Comparison of ENCODE assay signal across 12 cellular contexts in the genomic region with DNA sequence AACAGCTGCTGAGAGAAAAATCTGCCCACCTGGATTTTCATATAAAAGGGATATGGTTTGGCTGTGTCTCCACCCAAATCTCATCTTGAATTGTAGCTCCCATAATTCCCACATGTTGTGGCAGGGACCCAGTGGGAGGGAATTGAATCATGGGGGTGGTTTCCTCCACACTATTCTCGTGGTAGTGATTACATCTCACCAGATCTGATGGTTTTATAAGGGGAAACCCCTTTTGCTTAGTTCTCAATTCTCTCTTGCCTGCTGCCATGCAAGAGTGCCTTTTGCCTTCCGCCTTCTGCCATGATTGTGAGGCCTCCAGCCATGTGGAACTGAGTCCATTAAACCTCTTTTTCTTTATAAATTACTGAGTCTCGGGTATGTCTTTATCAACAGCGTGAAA. TPM values are rescaled to one million over a fixed set of nuclear protein-coding genes. Genes with fewer than 3 reads are reported as not detected.
DNase-seq lines count a peak whose midpoint lies in the region; ATAC-seq and TF ChIP-seq lines count a peak whose summit lies in the region.
"Had no signal": no experiment of that assay in that cellular context is flagged by ENCODE, and none has a peak within 500 bp of the region (broad histone marks: within the 10 kb centered on the region; RNA-seq: fewer than 3 reads in every experiment).

No MANE protein-coding gene starts in this region.

- no peaks in the 10 kb centered on the region for H3K27me3 ChIP-seq in H9 (ENCODE audit: insufficient read depth, low read length)

- intact Hi-C loops in activated CD4-positive, alpha-beta T cell treated with anti-CD3 and anti-CD28 coated beads, Interleukin-2, amount 10 ng/mL, durations not matched to agents 24 days and 14 days (cut with micrococcal nuclease) = loop anchor here (1.0 kb wide), 2 partner anchors 21 to 83 kb away; a partner anchor contains a TSS

- no peak overlapping the region for H3K18ac ChIP-seq in H9 (ENCODE audit: insufficient read length, low read depth, low read length)

- no peak overlapping the region for H2BK5ac ChIP-seq in H9 (ENCODE audit: insufficient read length, low read length)

- no peaks in the 10 kb centered on the region for H4K20me1 ChIP-seq in H9 (ENCODE audit: control insufficient read depth, insufficient read depth, insufficient read length)

- no peaks in the 10 kb centered on the region for H3K36me3 Mint-ChIP-seq in activated CD4-positive, alpha-beta T cell treated with anti-CD3 and anti-CD28 coated beads, Interleukin-2, amount 10 ng/mL, durations not matched to agents 24 days and 14 days (ENCODE audit: low read depth)
- H3K36me3 Mint-ChIP-seq in H9 (ENCODE audit: insufficient read depth in 1 of 3, low read depth in 3 of 3) = no peaks in the 10 kb centered on the region

- peaks cover 10% of the 10 kb centered on the region for H3K27me3 Mint-ChIP-seq in activated CD4-positive, alpha-beta T cell treated with anti-CD3 and anti-CD28 coated beads, Interleukin-2, amount 10 ng/mL, durations not matched to agents 24 days and 14 days
- H3K27me3 Mint-ChIP-seq in H9 (ENCODE audit: low read depth) = peaks cover 43% of the 10 kb centered on the region

- no peak for DNase-seq in activated CD4-positive, alpha-beta T cell treated with anti-CD3 and anti-CD28 coated beads, Interleukin-2, amount 10 ng/mL, durations not matched to agents 24 days and 14 days
- no peak for DNase-seq in activated CD4-positive, alpha-beta T cell treated with anti-CD3 and anti-CD28 coated beads for 1 hour
- DNase-seq in kidney tubule cell (ENCODE audit: low spot score) (peak; percentile 83), H9 (no peak), midbrain (lab: John Stamatoyannopoulos, UW) (no peak), A172 (ENCODE audit: low spot score) (no peak)
- DNase-seq: activated gamma-delta T cell; NCI-H526; stimulated activated naive CD4-positive, alpha-beta T cell treated with Interleukin-2 at 50 U/mL for 16 hours had no signal

- H2AFZ ChIP-seq in H9 (ENCODE audit: low read length) = no peak overlapping the region

- H3K9me3 Mint-ChIP-seq in activated CD4-positive, alpha-beta T cell treated with anti-CD3 and anti-CD28 coated beads, Interleukin-2, amount 10 ng/mL, durations not matched to agents 24 days and 14 days = peaks cover 6% of the 10 kb centered on the region
- peaks cover 0 to 2% of the 10 kb centered on the region in 2 experiments; a peak in 1 of 5 replicates for H3K9me3 Mint-ChIP-seq in H9

- no peaks in the 10 kb centered on the region for H3K79me1 ChIP-seq in H9 (ENCODE audit: insufficient read depth, low read depth, low read length, poor library complexity, severe bottlenecking)

- H2AK5ac ChIP-seq in H9 (ENCODE audit: insufficient read length, low read length) = no peak overlapping the region

- no peak overlapping the region for H3K23ac ChIP-seq in H9 (ENCODE audit: insufficient read length, low read depth, low read length)

- no peak for TF ChIP-seq CTCF in H9 (conservative IDR thresholded peaks at IDR 0.05)

- no peaks in the 10 kb centered on the region for H3K9me3 ChIP-seq in H9 (ENCODE audit: control insufficient read depth, low read depth, low read length)

- WGBS in H9 (ENCODE audit: extremely low coverage, insufficient read length, low lambda C conversion rate) = no CpG with 5 or more reads among the region's 4 CpGs

- no peaks in the 10 kb centered on the region for H3K23me2 ChIP-seq in H9 (ENCODE audit: insufficient read length, low read depth, low read length, poor library complexity, severe bottlenecking)

- H4K8ac ChIP-seq in H9 (replicated peaks; ENCODE audit: insufficient read length, low read depth, low read length) = no peak overlapping the region

- H3K4me1 ChIP-seq in H9 (ENCODE audit: insufficient read depth, low read length) = no peaks in the 10 kb centered on the region

- H2BK12ac ChIP-seq in H9 (ENCODE audit: insufficient read length, low read depth, low read length) = no peak overlapping the region

- H3K9ac ChIP-seq in H9 (ENCODE audit: extremely low read depth, insufficient read length, low read length) = no peak overlapping the region

- no peak overlapping the region for H2BK15ac ChIP-seq in H9 (ENCODE audit: low read depth, low read length)

- H3K4me1 Mint-ChIP-seq in activated CD4-positive, alpha-beta T cell treated with anti-CD3 and anti-CD28 coated beads, Interleukin-2, amount 10 ng/mL, durations not matched to agents 24 days and 14 days = peaks cover 18% of the 10 kb centered on the region
- H3K4me1 Mint-ChIP-seq in H9 = peaks cover 11 to 12% of the 10 kb centered on the region in 2 experiments

- H3K27ac ChIP-seq in H9 (ENCODE audit: insufficient read length, low read depth, low read length) = no peak overlapping the region

- no peaks in the 10 kb centered on the region for H3K79me2 ChIP-seq in H9 (ENCODE audit: insufficient read depth, low read length)

- peak overlapping the region; percentile 22 for H3K4me3 Mint-ChIP-seq in activated CD4-positive, alpha-beta T cell treated with anti-CD3 and anti-CD28 coated beads, Interleukin-2, amount 10 ng/mL, durations not matched to agents 24 days and 14 days
- H3K4me3 Mint-ChIP-seq in H9 = no peak overlapping the region
- H3K4me3 Mint-ChIP-seq: T-helper 1 cell treated with Interleukin-12 subunit alpha and Interleukin-12 subunit beta and Interleukin-4 antibody, amounts not matched to agents 30 μg/mL and 1 μg/mL, for 36 hours had no signal

- no peak overlapping the region for H3K14ac ChIP-seq in H9 (ENCODE audit: insufficient read depth, low read length)

- H3T11ph ChIP-seq in H9 (ENCODE audit: low read length) = no peak overlapping the region

- H3K4ac ChIP-seq in H9 (ENCODE audit: low read depth, low read length) = no peak overlapping the region

- H2BK120ac ChIP-seq in H9 (ENCODE audit: low read depth, low read length, poor library complexity, severe bottlenecking) = no peak overlapping the region

- ATAC-seq in GM21529 (IDR thresholded peaks at IDR 0.05; ENCODE audit: unreplicated experiment) (peak; percentile 61), HG03442 (IDR thresholded peaks at IDR 0.05; ENCODE audit: unreplicated experiment) (peak; percentile 37)

- H4K91ac ChIP-seq in H9 (ENCODE audit: insufficient read length, low read depth, low read length) = no peak overlapping the region

- no peak overlapping the region for H3K56ac ChIP-seq in H9 (ENCODE audit: insufficient read length, low read depth, low read length)

- no peak overlapping the region for H3K4me2 ChIP-seq in H9 (ENCODE audit: insufficient read depth, insufficient read length, low read length)

- H2BK20ac ChIP-seq in H9 (ENCODE audit: low read depth, low read length, poor library complexity, severe bottlenecking) = no peak overlapping the region

- H3K27ac Mint-ChIP-seq in activated CD4-positive, alpha-beta T cell treated with anti-CD3 and anti-CD28 coated beads, Interleukin-2, amount 10 ng/mL, durations not matched to agents 24 days and 14 days = no peak overlapping the region
- H3K27ac Mint-ChIP-seq in H9 = no peak overlapping the region
- H3K27ac Mint-ChIP-seq: T-helper 1 cell treated with Interleukin-12 subunit alpha and Interleukin-12 subunit beta and Interleukin-4 antibody, amounts not matched to agents 30 μg/mL and 1 μg/mL, for 36 hours had no signal

- H4K5ac ChIP-seq in H9 (ENCODE audit: insufficient read length, low read depth, low read length) = no peak overlapping the region

RNA-seq across cellular contexts. Expression of a gene that starts 20.8 kb away (rescaled TPM):
- 161 and 164 TPM in 2 replicates for total RNA-seq in activated CD4-positive, alpha-beta T cell treated with anti-CD3 and anti-CD28 coated beads, Interleukin-2, amount 10 ng/mL, durations not matched to agents 24 days and 14 days
- 99.0 and 108 TPM in 2 replicates for total RNA-seq in H9 (2021)
- total RNA-seq in A172 (2014; rRNA removed; shearing (Covaris generic)) = 22.9 and 29.0 TPM in 2 replicates
